Comparison of ENCODE assay signal across 22 cellular contexts in genomic region chr10:103083977-103084320, GRCh38.
"Had no signal": no experiment of that assay in that cellular context is flagged by ENCODE, and none has a peak within 500 bp of the region (broad histone marks: within the 10 kb centered on the region; RNA-seq: fewer than 3 reads in every experiment).

No MANE protein-coding gene starts in this region.

- H3K27me3 Mint-ChIP-seq: activated CD4-positive, alpha-beta T cell treated with anti-CD3 and anti-CD28 coated beads for 36 hours; naive thymus-derived CD4-positive, alpha-beta T cell; stimulated activated memory B cell treated with anti-CD40 and anti-IgM and Interleukin-4, amounts not matched to agents 10 μg/mL and 1 μg/mL and 100 μg/mL, for 72 hours had no signal

- H3K9me3 Mint-ChIP-seq: activated naive CD4-positive, alpha-beta T cell treated with anti-CD3 and anti-CD28 coated beads, Interleukin-2, amount 50 U/mL, for 72 hours; naive thymus-derived CD4-positive, alpha-beta T cell; stimulated activated memory B cell treated with anti-CD40 and anti-IgM and Interleukin-4, amounts not matched to agents 10 μg/mL and 1 μg/mL and 100 μg/mL, for 72 hours; T-helper 2 cell treated with Interferon-gamma antibody and Interleukin-4, amounts not matched to agents 5 μg/mL and 100 μg/mL, for 36 hours had no signal

- H3K4me1 Mint-ChIP-seq: activated CD4-positive, alpha-beta T cell treated with anti-CD3 and anti-CD28 coated beads for 36 hours; stimulated activated memory B cell treated with anti-CD40 and anti-IgM and Interleukin-4, amounts not matched to agents 10 μg/mL and 1 μg/mL and 100 μg/mL, for 72 hours had no signal

- H3K27ac Mint-ChIP-seq: activated CD4-positive, alpha-beta T cell treated with anti-CD3 and anti-CD28 coated beads for 36 hours; activated CD8-positive, alpha-beta T cell treated with anti-CD3 and anti-CD28 coated beads, Interleukin-2, amount 10 ng/mL, durations not matched to agents 7 days and 5 days; stimulated activated memory B cell treated with anti-CD40 and anti-IgM and Interleukin-4, amounts not matched to agents 10 μg/mL and 1 μg/mL and 100 μg/mL, for 72 hours; T-helper 2 cell treated with Interferon-gamma antibody and Interleukin-4, amounts not matched to agents 5 μg/mL and 100 μg/mL, for 36 hours had no signal

- H3K4me3 Mint-ChIP-seq: activated CD4-positive, alpha-beta T cell treated with anti-CD3 and anti-CD28 coated beads for 36 hours; activated CD8-positive, alpha-beta T cell treated with anti-CD3 and anti-CD28 coated beads, Interleukin-2, amount 10 ng/mL, durations not matched to agents 7 days and 5 days; naive thymus-derived CD4-positive, alpha-beta T cell; stimulated activated memory B cell treated with anti-CD40 and anti-IgM and Interleukin-4, amounts not matched to agents 10 μg/mL and 1 μg/mL and 100 μg/mL, for 72 hours; T-helper 2 cell treated with Interferon-gamma antibody and Interleukin-4, amounts not matched to agents 5 μg/mL and 100 μg/mL, for 36 hours had no signal

- DNase-seq: activated CD4-positive, alpha-beta T cell treated with anti-CD3 and anti-CD28 coated beads for 36 hours; activated CD8-positive, alpha-beta T cell treated with anti-CD3 and anti-CD28 coated beads, Interleukin-2, amount 10 ng/mL, durations not matched to agents 7 days and 5 days; activated gamma-delta T cell; activated T-cell treated with anti-CD3 and anti-CD28 coated beads, Interleukin-2, amount 50 U/mL, for 48 hours; amniotic stem cell; central memory CD4-positive, alpha-beta T cell; effector CD4-positive, alpha-beta T cell; heart right ventricle; mesendoderm; naive thymus-derived CD4-positive, alpha-beta T cell; sigmoid colon; stimulated activated CD4-positive, alpha-beta T cell treated with anti-CD3 and anti-CD28 coated beads, Interleukin-4, amount 100 ng/mL, for 24 hours; trophoblast cell had no signal

- H3K4me1 ChIP-seq: heart right ventricle, vagina had no signal

- H3K4me3 ChIP-seq: coronary artery, gastroesophageal sphincter, heart right ventricle, sigmoid colon, SK-N-MC, vagina had no signal

- H3K9me3 ChIP-seq: gastroesophageal sphincter, heart right ventricle, sigmoid colon, vagina had no signal

- FAIRE-seq: TTC549 had no signal

- H3K27ac ChIP-seq: gastroesophageal sphincter, sigmoid colon, SK-N-MC, vagina had no signal

- ATAC-seq: activated CD4-positive, alpha-beta T cell treated with anti-CD3 and anti-CD28 coated beads for 36 hours; activated CD8-positive, alpha-beta T cell treated with anti-CD3 and anti-CD28 coated beads, Interleukin-2, amount 10 ng/mL, durations not matched to agents 7 days and 5 days; activated naive CD4-positive, alpha-beta T cell treated with anti-CD3 and anti-CD28 coated beads, Interleukin-2, amount 50 U/mL, for 72 hours; esophagus mucosa; gastroesophageal sphincter; naive thymus-derived CD4-positive, alpha-beta T cell; stimulated activated memory B cell treated with anti-CD40 and anti-IgM and Interleukin-4, amounts not matched to agents 10 μg/mL and 1 μg/mL and 100 μg/mL, for 72 hours had no signal

- H3K27me3 ChIP-seq: gastroesophageal sphincter, heart right ventricle, sigmoid colon, vagina had no signal
